ENCODE assay signal across 17 cellular contexts in the genomic region with DNA sequence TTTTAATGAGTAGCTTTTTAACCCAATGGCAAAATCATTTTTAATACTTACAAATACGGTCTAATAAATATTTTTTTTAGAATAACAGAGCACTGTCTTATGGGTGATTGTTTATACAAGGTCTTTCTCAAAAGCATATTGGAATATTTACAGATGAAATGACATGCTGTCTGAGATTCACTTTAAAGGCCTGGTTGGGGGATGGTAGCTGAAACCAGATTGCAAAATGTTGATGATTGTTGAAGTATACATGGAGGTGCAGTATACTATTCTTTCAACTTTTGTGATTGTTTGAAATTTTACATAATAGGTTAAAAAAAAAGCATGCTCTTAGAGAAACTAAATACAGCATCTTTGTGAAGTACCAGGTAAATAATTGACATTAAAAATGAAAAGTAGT.
DNase-seq lines count a peak whose midpoint lies in the region; ATAC-seq lines count a peak whose summit lies in the region.
"Had no signal": no experiment of that assay in that cellular context is flagged by ENCODE, and none has a peak within 500 bp of the region (broad histone marks: within the 10 kb centered on the region; RNA-seq: fewer than 3 reads in every experiment).

No MANE protein-coding gene starts in this region.

- peak; percentile 36 for DNase-seq in HCEC 1CT
- peak; percentile 52 for DNase-seq in iris pigment epithelial cell (ENCODE audit: low read depth)
- DNase-seq in substantia nigra (lab: John Stamatoyannopoulos, UW), result no peak
- DNase-seq in NCI-H2029 treated with DMSO at 0.1 percent for 48 hours (lab: John Stamatoyannopoulos, UW), result no peak
- DNase-seq in DMS153 (lab: John Stamatoyannopoulos, UW), result no peak
- no peak for DNase-seq in left lobe of liver (ENCODE audit: low spot score)
- DNase-seq: activated CD4-positive, alpha-beta memory T cell treated with anti-CD3 and anti-CD28 coated beads for 36 hours; activated naive CD4-positive, alpha-beta T cell; Calu3; NCI-H1417 treated with DMSO at 0.1 percent for 48 hours; NCI-H2227 treated with DMSO at 0.1 percent for 48 hours; stimulated activated CD4-positive, alpha-beta T cell treated with anti-CD3 and anti-CD28 coated beads, Interleukin-12 subunit alpha, Interleukin-12 subunit beta, amount 100 ng/mL, for 4 hours had no signal

- ATAC-seq in GM19395 (IDR thresholded peaks at IDR 0.05; ENCODE audit: unreplicated experiment) (no peak), left lobe of liver (no peak)
- ATAC-seq: GM23338, WTC11 had no signal

- peak overlapping the region; percentile 75 for H3K27ac ChIP-seq in angular gyrus (ENCODE audit: low read depth, low read length)
- H3K27ac ChIP-seq in substantia nigra (ENCODE audit: low read depth, low read length, poor library complexity, severe bottlenecking), result peak overlapping the region; percentile 96
- H3K27ac ChIP-seq: prostate gland had no signal

Comparison
In these comparisons a context has a peak if more than half of its experiments do, and no peak if none do; other contexts are left out.
1. DNase-seq: peak in HCEC 1CT (single experiment) and iris pigment epithelial cell (single experiment); none in substantia nigra (0 of 49), NCI-H2029 treated with DMSO at 0.1 percent for 48 hours (single experiment), DMS153 (single experiment) and left lobe of liver (single experiment).